Comparison of ENCODE assay signal across 6 cellular contexts in genomic region chr6:26363882-26364825, GRCh38. TPM values are rescaled to one million over a fixed set of nuclear protein-coding genes. Genes with fewer than 3 reads are reported as not detected.
DNase-seq lines count a peak whose midpoint lies in the region; TF ChIP-seq lines count a peak whose summit lies in the region.

No MANE protein-coding gene starts in this region.

- H3K27me3 ChIP-seq in testis: no peaks in the 10 kb centered on the region

- TF ChIP-seq CTCF in epithelial cell of proximal tubule (conservative IDR thresholded peaks at IDR 0.05; ENCODE audit: low read depth, low read length) (no peak), testis (IDR thresholded peaks at IDR 0.05) (no peak)

- WGBS in testis, 2 donors: 42 to 59% methylated on average over 6 of the region's 6 CpGs

- no peaks in the 10 kb centered on the region for H3K36me3 ChIP-seq in testis (ENCODE audit: low read depth, missing control alignments)

- intact Hi-C loops in testis (cut with DNase I; ENCODE audit: low total_unique reads): loop anchor here (5.0 kb wide), 1 partner anchor 233 kb away; the partner anchor contains the start of gene ABT1

- peak overlapping the region; percentile 83 to 90 for H3K27ac ChIP-seq in testis

- H3K4me3 ChIP-seq in epithelial cell of proximal tubule (ENCODE audit: low read depth, low read length) (peak overlapping the region; percentile 69), testis (peak overlapping the region in 1 of 2 donors; percentile 78)

- no peaks in the 10 kb centered on the region for H3K9me3 ChIP-seq in testis

- no peak for TF ChIP-seq POLR2A in testis (IDR thresholded peaks at IDR 0.05)

- H3K4me1 ChIP-seq in testis: peaks cover 10% of the 10 kb centered on the region

- DNase-seq in NCI-H2227 (lab: John Stamatoyannopoulos, UW; ENCODE audit: unreplicated experiment): peak; percentile 10
- no peak for DNase-seq in NCI-H2227 treated with DMSO at 0.1 percent for 48 hours (lab: John Stamatoyannopoulos, UW)
- no peak for DNase-seq in epithelial cell of proximal tubule (ENCODE audit: low read depth)
- DNase-seq in testis: peak; percentile 62
- DNase-seq in OCI-M2 (lab: John Stamatoyannopoulos, UW; ENCODE audit: unreplicated experiment): no peak
- no peak for DNase-seq in iPS-NIHi11 (ENCODE audit: low spot score)

RNA-seq across cellular contexts. Expression of gene BTN3A2, which starts 0.8 kb away (rescaled TPM):
- total RNA-seq in epithelial cell of proximal tubule (14.3 and 15.0 TPM in 2 replicates), testis (10 to 100 TPM; 20.7 to 21.3 TPM)
- 25.9 TPM for polyA plus RNA-seq in testis (ENCODE audit: insufficient read depth, low read depth, low replicate concordance)

RNA-seq across cellular contexts. Expression of gene BTN2A2, which starts 18.8 kb away (rescaled TPM):
- total RNA-seq in epithelial cell of proximal tubule (7.1 and 12.1 TPM in 2 replicates), testis (10 to 100 TPM; 16.7 to 19.6 TPM)
- 12.0 TPM for polyA plus RNA-seq in testis (ENCODE audit: insufficient read depth, low read depth, low replicate concordance)

RNA-seq across cellular contexts. Expression of gene BTN3A1, which starts 37.9 kb away (rescaled TPM):
- total RNA-seq in epithelial cell of proximal tubule: 5.4 and 7.2 TPM in 2 replicates
- total RNA-seq in testis: 10 to 100 TPM; 10.6 to 14.7 TPM
- 15.9 TPM for polyA plus RNA-seq in testis (ENCODE audit: insufficient read depth, low read depth, low replicate concordance)

Comparison
In these comparisons a context has a peak if more than half of its experiments do, and no peak if none do; other contexts are left out.
1. DNase-seq: peak in NCI-H2227 (single experiment) and testis (single experiment); none in NCI-H2227 treated with DMSO at 0.1 percent for 48 hours (single experiment), epithelial cell of proximal tubule (single experiment), OCI-M2 (single experiment) and iPS-NIHi11 (single experiment).